ENCODE assay signal across 8 cellular contexts in genomic region chr7:120950539-120951308, GRCh38. TPM values are rescaled to one million over a fixed set of nuclear protein-coding genes. Genes with fewer than 3 reads are reported as not detected.
A peak's percentile ranks its signal among the peaks of the same experiment; 100 is the strongest.
DNase-seq lines count a peak whose midpoint lies in the region; ATAC-seq and TF ChIP-seq lines count a peak whose summit lies in the region.

TSS of gene ING3 (plus strand) at chr7:120950777. CDS start at chr7:120950897, 120 bp downstream.

- peak within 1 kb of the TSS; percentile 92 for H2AFZ ChIP-seq in ACC112 (ENCODE audit: low read length, unreplicated experiment)

- ATAC-seq in GM18870 (IDR thresholded peaks at IDR 0.05; ENCODE audit: unreplicated experiment) (peak; percentile 97), HG03135 (IDR thresholded peaks at IDR 0.05; ENCODE audit: unreplicated experiment) (peak; percentile 97)

- H3K9ac ChIP-seq in iPS-18a (ENCODE audit: low read length) = peak within 1 kb of the TSS; percentile 97
- peak within 1 kb of the TSS; percentile 99 for H3K9ac ChIP-seq in skeletal muscle satellite cell (ENCODE audit: low read depth, low read length)

- H3K4me2 ChIP-seq in skeletal muscle satellite cell (ENCODE audit: low read length) = peak within 1 kb of the TSS; percentile 96

- no peaks in the 10 kb centered on the region for H3K9me3 ChIP-seq in breast epithelium
- H3K9me3 ChIP-seq in iPS-18a (ENCODE audit: control insufficient read depth, low read depth, low read length) = no peaks in the 10 kb centered on the region
- no peaks in the 10 kb centered on the region for H3K9me3 ChIP-seq in skeletal muscle satellite cell (replicated peaks; ENCODE audit: low read length)

- peaks cover 7% of the 10 kb centered on the region for H3K4me1 ChIP-seq in ACC112 (ENCODE audit: control insufficient read depth, insufficient read depth, low read length, unreplicated experiment)
- H3K4me1 ChIP-seq in breast epithelium = peaks cover 0 to 7% of the 10 kb centered on the region in 2 donors
- H3K4me1 ChIP-seq in iPS-18a (ENCODE audit: control insufficient read depth, low read depth, low read length) = peaks cover 5% of the 10 kb centered on the region
- H3K4me1 ChIP-seq in skeletal muscle satellite cell (ENCODE audit: control insufficient read depth, insufficient read depth, low read length) = peaks cover 9% of the 10 kb centered on the region

- H3K36me3 ChIP-seq in ACC112 (ENCODE audit: insufficient read depth, low read length) (peaks cover 6% of the 10 kb centered on the region), breast epithelium (no peaks in the 10 kb centered on the region), iPS-18a (ENCODE audit: control insufficient read depth, low read depth, low read length) (peaks cover 23% of the 10 kb centered on the region), skeletal muscle satellite cell (ENCODE audit: insufficient read depth, low read length) (peaks cover 18% of the 10 kb centered on the region)

- DNase-seq in NCI-H2196 treated with DMSO at 0.1 percent for 48 hours (lab: John Stamatoyannopoulos, UW; ENCODE audit: unreplicated experiment) (peak; percentile 99), breast epithelium (ENCODE audit: low spot score in 2 of 2) (peak; percentile 98)

- intact Hi-C loops in breast epithelium (cut with DNase I; ENCODE audit: low total_unique reads) = no loop called here

- TF ChIP-seq POLR2A in breast epithelium (IDR thresholded peaks at IDR 0.05) = no peak

- no peaks in the 10 kb centered on the region for H3K27me3 ChIP-seq in ACC112 (ENCODE audit: insufficient read depth, low read length)
- no peaks in the 10 kb centered on the region for H3K27me3 ChIP-seq in breast epithelium
- no peaks in the 10 kb centered on the region for H3K27me3 ChIP-seq in iPS-18a (ENCODE audit: control insufficient read depth, insufficient read depth, low read length)
- H3K27me3 ChIP-seq in skeletal muscle satellite cell (ENCODE audit: control insufficient read depth, insufficient read depth, low read length) = peaks cover 3% of the 10 kb centered on the region

- peaks cover 12% of the 10 kb centered on the region for H3K79me2 ChIP-seq in ACC112 (ENCODE audit: control insufficient read depth, insufficient read depth, low read length, unreplicated experiment)

- H3K4me3 ChIP-seq in ACC112 (ENCODE audit: low read depth, low read length) (peak within 1 kb of the TSS; percentile 96), breast epithelium (peak within 1 kb of the TSS; percentile 64 to 73 (median 64)), iPS-18a (ENCODE audit: low read length) (peak within 1 kb of the TSS; percentile 97), skeletal muscle satellite cell (ENCODE audit: low read length) (peak within 1 kb of the TSS; percentile 92)

- H3K27ac ChIP-seq in ACC112 (ENCODE audit: low read depth, low read length) = peak within 1 kb of the TSS; percentile 95
- H3K27ac ChIP-seq in VCaP = peak within 1 kb of the TSS; percentile 95
- H3K27ac ChIP-seq in breast epithelium = peak within 1 kb of the TSS; percentile 95 to 97
- H3K27ac ChIP-seq in iPS-18a (ENCODE audit: low read length) = peak within 1 kb of the TSS; percentile 97

- TF ChIP-seq CTCF in VCaP (conservative IDR thresholded peaks at IDR 0.05) (no peak), breast epithelium (IDR thresholded peaks at IDR 0.05) (no peak)

RNA-seq across cellular contexts. Expression of gene ING3, which starts in this region (rescaled TPM):
- 10 to 100 TPM; 14.6 to 19.0 (median 19.0) TPM for total RNA-seq in breast epithelium
- 7.2 and 9.4 TPM in 2 replicates for total RNA-seq in skeletal muscle satellite cell (2012; rRNA removed)

Comparison
In these comparisons a context has a peak if more than half of its experiments do, and no peak if none do; other contexts are left out.
1. Peak in every context shown above with its lines: DNase-seq, ATAC-seq, H3K4me3 ChIP-seq and H3K27ac ChIP-seq.